In the genomic region with DNA sequence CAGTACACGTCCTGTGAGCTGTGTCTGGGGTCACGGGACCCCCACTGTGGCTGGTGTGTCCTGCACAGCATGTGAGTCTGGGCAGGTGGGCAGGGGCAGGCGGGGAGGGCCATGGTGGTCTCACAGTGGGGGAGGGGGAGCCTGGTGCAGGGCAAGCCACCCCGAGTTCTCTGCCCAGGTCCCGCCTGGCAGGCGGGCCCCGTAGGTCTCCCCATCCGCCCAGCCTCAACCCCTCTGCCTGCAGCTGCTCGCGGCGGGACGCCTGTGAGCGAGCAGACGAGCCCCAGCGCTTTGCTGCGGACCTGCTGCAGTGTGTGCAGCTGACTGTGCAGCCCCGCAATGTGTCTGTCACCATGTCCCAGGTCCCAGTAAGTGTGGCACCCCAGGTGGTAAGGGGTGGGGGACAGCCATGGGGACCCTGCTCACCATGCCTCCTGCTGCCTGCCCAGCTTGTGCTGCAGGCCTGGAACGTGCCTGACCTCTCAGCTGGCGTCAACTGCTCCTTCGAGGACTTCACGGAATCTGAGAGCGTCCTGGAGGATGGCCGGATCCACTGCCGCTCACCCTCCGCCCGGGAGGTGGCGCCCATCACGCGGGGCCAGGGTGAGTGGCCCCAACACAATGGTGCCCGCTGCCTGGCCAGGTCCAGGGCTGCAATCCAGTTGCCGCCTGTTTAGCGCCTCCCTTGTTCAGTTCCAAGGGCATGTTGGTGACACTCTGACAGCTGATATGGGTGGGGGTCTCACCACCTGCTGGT, we compare ENCODE assay signal across 1 cellular context.
TF ChIP-seq lines count a peak whose summit lies in the region.

No MANE protein-coding gene starts in this region.

TF ChIP-seq in IMR-90, 13 proteins besides CTCF, POLR2A, EP300 and RAD21:
- TF ChIP-seq RFX5 (IDR thresholded peaks at IDR 0.05; ENCODE audit: low read depth, low read length) = no peak
- TF ChIP-seq, protein P1, sequence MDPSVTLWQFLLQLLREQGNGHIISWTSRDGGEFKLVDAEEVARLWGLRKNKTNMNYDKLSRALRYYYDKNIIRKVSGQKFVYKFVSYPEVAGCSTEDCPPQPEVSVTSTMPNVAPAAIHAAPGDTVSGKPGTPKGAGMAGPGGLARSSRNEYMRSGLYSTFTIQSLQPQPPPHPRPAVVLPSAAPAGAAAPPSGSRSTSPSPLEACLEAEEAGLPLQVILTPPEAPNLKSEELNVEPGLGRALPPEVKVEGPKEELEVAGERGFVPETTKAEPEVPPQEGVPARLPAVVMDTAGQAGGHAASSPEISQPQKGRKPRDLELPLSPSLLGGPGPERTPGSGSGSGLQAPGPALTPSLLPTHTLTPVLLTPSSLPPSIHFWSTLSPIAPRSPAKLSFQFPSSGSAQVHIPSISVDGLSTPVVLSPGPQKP (IDR thresholded peaks at IDR 0.05; ENCODE audit: borderline replicate concordance, low read depth, low read length) = no peak
- no peak for TF ChIP-seq CEBPB (IDR thresholded peaks at IDR 0.05; ENCODE audit: low read depth, low read length)
- TF ChIP-seq CHD1 (IDR thresholded peaks at IDR 0.05; ENCODE audit: low read depth, low read length) = no peak
